24 cellular contexts compared by ENCODE assay signal in genomic region chr20:51931321-51931720, GRCh38.
A peak's percentile ranks its signal among the peaks of the same experiment; 100 is the strongest.
DNase-seq lines count a peak whose midpoint lies in the region; ATAC-seq, FAIRE-seq and TF ChIP-seq lines count a peak whose summit lies in the region.
"Had no signal": no experiment of that assay in that cellular context is flagged by ENCODE, and none has a peak within 500 bp of the region (broad histone marks: within the 10 kb centered on the region; RNA-seq: fewer than 3 reads in every experiment).

No MANE protein-coding gene starts in this region.

- TF ChIP-seq CTCF in endodermal cell (conservative IDR thresholded peaks at IDR 0.05) = no peak
- no peak for TF ChIP-seq CTCF in neural progenitor cell (IDR thresholded peaks at IDR 0.05)
- TF ChIP-seq CTCF in omental fat pad (IDR thresholded peaks at IDR 0.05) = no peak

- no peaks in the 10 kb centered on the region for H3K9me3 ChIP-seq in endodermal cell (ENCODE audit: control insufficient read depth, low read length)
- H3K9me3 ChIP-seq in neural progenitor cell (ENCODE audit: low read depth) = no peaks in the 10 kb centered on the region
- H3K9me3 ChIP-seq: breast epithelium, tibial nerve had no signal

- H2AFZ ChIP-seq in neural progenitor cell (replicated peaks) = peak overlapping the region; percentile 71

- H3K9ac ChIP-seq in endodermal cell (ENCODE audit: extremely low read depth, low read length, poor library complexity, severe bottlenecking) = no peak overlapping the region
- H3K9ac ChIP-seq in neural progenitor cell = no peak overlapping the region

- H3K4me1 ChIP-seq in endodermal cell (ENCODE audit: control insufficient read depth, insufficient read depth, low read length) (no peaks in the 10 kb centered on the region), neural progenitor cell (peaks cover 17% of the 10 kb centered on the region)
- H3K4me1 ChIP-seq: breast epithelium, tibial nerve had no signal

- H3K36me3 Mint-ChIP-seq in endodermal cell (ENCODE audit: low read depth) (no peaks in the 10 kb centered on the region), neural progenitor cell (no peaks in the 10 kb centered on the region)
- H3K36me3 Mint-ChIP-seq: CD4-positive, alpha-beta memory T cell; naive thymus-derived CD8-positive, alpha-beta T cell had no signal

- no peaks in the 10 kb centered on the region for H3K27me3 ChIP-seq in endodermal cell (ENCODE audit: control insufficient read depth, insufficient read depth, low read length, poor library complexity, severe bottlenecking)
- no peaks in the 10 kb centered on the region for H3K27me3 ChIP-seq in neural progenitor cell
- H3K27me3 ChIP-seq: breast epithelium, tibial nerve had no signal

- no peaks in the 10 kb centered on the region for H3K79me2 ChIP-seq in neural progenitor cell (ENCODE audit: low read depth)

- H3K4me3 ChIP-seq in endodermal cell (ENCODE audit: low read length) (no peak overlapping the region), neural progenitor cell (no peak overlapping the region)
- H3K4me3 ChIP-seq: breast epithelium, coronary artery, tibial nerve had no signal

- H4K20me1 ChIP-seq in neural progenitor cell (ENCODE audit: low read depth) = no peaks in the 10 kb centered on the region

- H3K27ac ChIP-seq in endodermal cell (ENCODE audit: low read depth, low read length) (no peak overlapping the region), neural progenitor cell (peak overlapping the region; percentile 42)
- H3K27ac ChIP-seq: breast epithelium, coronary artery, epithelial cell of prostate, RWPE1, tibial nerve had no signal

- H3K4me1 Mint-ChIP-seq in endodermal cell (peaks cover 30% of the 10 kb centered on the region), neural progenitor cell (peaks cover 47% of the 10 kb centered on the region)
- H3K4me1 Mint-ChIP-seq: activated naive CD8-positive, alpha-beta T cell treated with anti-CD3 and anti-CD28 coated beads, Interleukin-2, amount 50 U/mL, for 24 hours; activated T-helper 17 cell treated with anti-CD3 and anti-CD28 coated beads, Interleukin-2, amount 50 U/mL, for 72 hours; CD4-positive, alpha-beta memory T cell; naive thymus-derived CD8-positive, alpha-beta T cell had no signal

- ATAC-seq in omental fat pad (ENCODE audit: low FRiP score) = no peak
- ATAC-seq: activated naive CD8-positive, alpha-beta T cell treated with anti-CD3 and anti-CD28 coated beads, Interleukin-2, amount 50 U/mL, for 24 hours; activated T-helper 17 cell treated with anti-CD3 and anti-CD28 coated beads, Interleukin-2, amount 50 U/mL, for 72 hours; naive thymus-derived CD8-positive, alpha-beta T cell; stimulated activated naive CD8-positive, alpha-beta T cell treated with anti-CD3 and anti-CD28 coated beads, Interleukin-15, Interleukin-2, amounts not matched to agents 100 U/mL and 50 U/mL, for 24 hours had no signal

- H3K36me3 ChIP-seq in endodermal cell (ENCODE audit: control insufficient read depth, insufficient read depth, low read length) = no peaks in the 10 kb centered on the region
- H3K36me3 ChIP-seq in neural progenitor cell = no peaks in the 10 kb centered on the region
- H3K36me3 ChIP-seq: breast epithelium, tibial nerve had no signal

- FAIRE-seq in GM12891 (lab: Jason Lieb, UNC) = no peak
- FAIRE-seq: GM12892, GM19239, islet of Langerhans had no signal

- no peak overlapping the region for H3K4me2 ChIP-seq in neural progenitor cell

- H3K27ac Mint-ChIP-seq in endodermal cell = peak overlapping the region; percentile 2
- peak overlapping the region; percentile 88 for H3K27ac Mint-ChIP-seq in neural progenitor cell
- H3K27ac Mint-ChIP-seq: activated naive CD8-positive, alpha-beta T cell treated with anti-CD3 and anti-CD28 coated beads, Interleukin-2, amount 50 U/mL, for 24 hours; activated T-helper 17 cell treated with anti-CD3 and anti-CD28 coated beads, Interleukin-2, amount 50 U/mL, for 72 hours; CD4-positive, alpha-beta memory T cell; naive thymus-derived CD8-positive, alpha-beta T cell had no signal

- peak; percentile 16 for DNase-seq in Daoy (ENCODE audit: low read depth)
- DNase-seq in NCI-H82 (lab: John Stamatoyannopoulos, UW) = peak; percentile 69
- peak; percentile 54 for DNase-seq in endodermal cell
- DNase-seq in neural progenitor cell (ENCODE audit: low spot score) = peak; percentile 40
- no peak for DNase-seq in cortex of kidney (lab: John Stamatoyannopoulos, UW)
- DNase-seq in GM12891 (ENCODE audit: insufficient read length, low spot score) = no peak
- no peak for DNase-seq in omental fat pad (ENCODE audit: low spot score)
- no peak for DNase-seq in NCI-H2029 (lab: John Stamatoyannopoulos, UW)
- DNase-seq: activated CD4-positive, alpha-beta T cell treated with anti-CD3 and anti-CD28 coated beads for 1 hour; activated naive CD8-positive, alpha-beta T cell treated with anti-CD3 and anti-CD28 coated beads, Interleukin-2, amount 50 U/mL, for 24 hours; CD4-positive, alpha-beta memory T cell; DMS53; naive thymus-derived CD8-positive, alpha-beta T cell; NCI-H187 treated with DMSO at 0.1 percent for 48 hours; stimulated activated naive CD8-positive, alpha-beta T cell treated with anti-CD3 and anti-CD28 coated beads, Interleukin-15, Interleukin-2, amounts not matched to agents 100 U/mL and 50 U/mL, for 24 hours had no signal

- H3K9me3 Mint-ChIP-seq in endodermal cell (no peaks in the 10 kb centered on the region), neural progenitor cell (no peaks in the 10 kb centered on the region)
- H3K9me3 Mint-ChIP-seq: activated naive CD8-positive, alpha-beta T cell treated with anti-CD3 and anti-CD28 coated beads, Interleukin-2, amount 50 U/mL, for 24 hours; activated T-helper 17 cell treated with anti-CD3 and anti-CD28 coated beads, Interleukin-2, amount 50 U/mL, for 72 hours; CD4-positive, alpha-beta memory T cell; naive thymus-derived CD8-positive, alpha-beta T cell had no signal

- TF ChIP-seq POLR2A in GM12891 (IDR thresholded peaks at IDR 0.05; ENCODE audit: low read depth, low read length) = no peak

- WGBS in endodermal cell (ENCODE audit: insufficient coverage in 1 of 2, insufficient read length in 1 of 2), 2 experiments = 57 to 76% methylated on average over 6 of the region's 6 CpGs

- H3K4me3 Mint-ChIP-seq in endodermal cell (no peak overlapping the region), neural progenitor cell (peak overlapping the region; percentile 17)
- H3K4me3 Mint-ChIP-seq: activated naive CD8-positive, alpha-beta T cell treated with anti-CD3 and anti-CD28 coated beads, Interleukin-2, amount 50 U/mL, for 24 hours; activated T-helper 17 cell treated with anti-CD3 and anti-CD28 coated beads, Interleukin-2, amount 50 U/mL, for 72 hours; CD4-positive, alpha-beta memory T cell; naive thymus-derived CD8-positive, alpha-beta T cell had no signal

- H3K27me3 Mint-ChIP-seq in endodermal cell (ENCODE audit: insufficient read depth) = no peaks in the 10 kb centered on the region
- H3K27me3 Mint-ChIP-seq in neural progenitor cell (ENCODE audit: insufficient read depth, low read depth) = peaks cover 2% of the 10 kb centered on the region
- H3K27me3 Mint-ChIP-seq: activated T-helper 17 cell treated with anti-CD3 and anti-CD28 coated beads, Interleukin-2, amount 50 U/mL, for 72 hours; CD4-positive, alpha-beta memory T cell had no signal

- peaks cover 7% of the 10 kb centered on the region for H3F3A ChIP-seq in neural progenitor cell (ENCODE audit: low read depth)

TF ChIP-seq in GM12891, 5 proteins besides CTCF, POLR2A, EP300 and RAD21:
- TF ChIP-seq TAF1 (IDR thresholded peaks at IDR 0.05; ENCODE audit: low read depth, low read length) (no peak), POLR2AphosphoS5 (IDR thresholded peaks at IDR 0.05; ENCODE audit: low read depth, low read length) (no peak), PAX5 (IDR thresholded peaks at IDR 0.05; ENCODE audit: insufficient read depth, low read length, severe bottlenecking) (no peak), SPI1 (IDR thresholded peaks at IDR 0.05; ENCODE audit: low read depth, low read length) (no peak), POU2F2 (IDR thresholded peaks at IDR 0.05; ENCODE audit: low read depth, low read length) (no peak)

Comparison
In these comparisons a context has a peak if more than half of its experiments do, and no peak if none do; other contexts are left out.
1. DNase-seq: peak in Daoy (single experiment), NCI-H82 (single experiment), endodermal cell (single experiment) and neural progenitor cell (single experiment); none in cortex of kidney (single experiment), GM12891 (single experiment), omental fat pad (single experiment) and NCI-H2029 (single experiment).